In the genomic region with DNA sequence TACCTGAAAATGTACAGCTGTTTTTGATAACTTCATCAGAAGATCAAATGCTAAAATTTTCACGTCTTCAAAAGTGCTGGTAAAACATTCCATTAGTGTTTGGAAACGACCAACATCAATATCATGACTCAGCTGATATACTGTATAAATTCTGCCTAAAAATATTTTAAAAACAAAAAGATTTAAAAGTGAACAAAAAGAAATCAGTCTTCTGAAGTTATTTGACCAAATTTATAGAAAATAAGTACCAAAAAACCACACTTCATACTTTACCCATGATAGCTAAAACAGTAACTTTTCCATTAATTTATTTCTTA, we compare ENCODE assay signal across 1 cellular context.
TF ChIP-seq lines count a peak whose summit lies in the region.

No MANE protein-coding gene starts in this region.

TF ChIP-seq in GM12878, 131 proteins besides CTCF, POLR2A, EP300 and RAD21 (continued from another document):
- TF ChIP-seq RCOR1 (conservative IDR thresholded peaks at IDR 0.05; ENCODE audit: low read depth, low read length) = no peak
- TF ChIP-seq, protein P1, sequence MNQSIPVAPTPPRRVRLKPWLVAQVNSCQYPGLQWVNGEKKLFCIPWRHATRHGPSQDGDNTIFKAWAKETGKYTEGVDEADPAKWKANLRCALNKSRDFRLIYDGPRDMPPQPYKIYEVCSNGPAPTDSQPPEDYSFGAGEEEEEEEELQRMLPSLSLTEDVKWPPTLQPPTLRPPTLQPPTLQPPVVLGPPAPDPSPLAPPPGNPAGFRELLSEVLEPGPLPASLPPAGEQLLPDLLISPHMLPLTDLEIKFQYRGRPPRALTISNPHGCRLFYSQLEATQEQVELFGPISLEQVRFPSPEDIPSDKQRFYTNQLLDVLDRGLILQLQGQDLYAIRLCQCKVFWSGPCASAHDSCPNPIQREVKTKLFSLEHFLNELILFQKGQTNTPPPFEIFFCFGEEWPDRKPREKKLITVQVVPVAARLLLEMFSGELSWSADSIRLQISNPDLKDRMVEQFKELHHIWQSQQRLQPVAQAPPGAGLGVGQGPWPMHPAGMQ (IDR thresholded peaks at IDR 0.05; ENCODE audit: borderline replicate concordance) = no peak
